13 cellular contexts compared by ENCODE assay signal in genomic region chrX:41526925-41527324, GRCh38.
A peak's percentile ranks its signal among the peaks of the same experiment; 100 is the strongest.
DNase-seq lines count a peak whose midpoint lies in the region; ATAC-seq and TF ChIP-seq lines count a peak whose summit lies in the region.
"Had no signal": no experiment of that assay in that cellular context is flagged by ENCODE, and none has a peak within 500 bp of the region (broad histone marks: within the 10 kb centered on the region; RNA-seq: fewer than 3 reads in every experiment).

No MANE protein-coding gene starts in this region.

- no peak overlapping the region for H3K27ac ChIP-seq in sigmoid colon
- H3K27ac ChIP-seq: neural progenitor cell had no signal

- H3K4me3 ChIP-seq in GM12865 (ENCODE audit: low read depth, low read length) (no peak overlapping the region), choroid plexus epithelial cell (ENCODE audit: low read depth, low read length) (no peak overlapping the region), sigmoid colon (no peak overlapping the region)
- H3K4me3 ChIP-seq: neural progenitor cell had no signal

- H3K4me1 ChIP-seq in sigmoid colon, result no peaks in the 10 kb centered on the region

- DNase-seq in A172 (ENCODE audit: low spot score) (peak; percentile 47), GM12865 (ENCODE audit: low read depth) (peak; percentile 18), NCI-H226 (peak; percentile 9), choroid plexus epithelial cell (ENCODE audit: low read depth) (peak; percentile 24), sigmoid colon (no peak), COLO668 (lab: John Stamatoyannopoulos, UW; ENCODE audit: unreplicated experiment) (no peak)
- DNase-seq: amygdala, C1 segment of cervical spinal cord, NCI-H2081, RPMI8226 had no signal

- ATAC-seq in GM18868 (IDR thresholded peaks at IDR 0.05; ENCODE audit: unreplicated experiment) (no peak), GM19035 (IDR thresholded peaks at IDR 0.05; ENCODE audit: unreplicated experiment) (no peak)

- no peaks in the 10 kb centered on the region for H3K9me3 ChIP-seq in sigmoid colon

- no peak for TF ChIP-seq CTCF in GM12865 (IDR thresholded peaks at IDR 0.05; ENCODE audit: insufficient read depth, low read depth, low read length, missing control alignments)
- TF ChIP-seq CTCF in choroid plexus epithelial cell (conservative IDR thresholded peaks at IDR 0.05; ENCODE audit: low read depth, low read length), result no peak
- TF ChIP-seq CTCF in sigmoid colon (IDR thresholded peaks at IDR 0.05), result no peak

- 91 to 92% methylated on average over 5 of the region's 5 CpGs for WGBS in sigmoid colon, 2 donors

- no peak for TF ChIP-seq POLR2A in sigmoid colon (IDR thresholded peaks at IDR 0.05)

- peaks cover 0 to 22% (median 0%) of the 10 kb centered on the region in 4 donors for H3K36me3 ChIP-seq in sigmoid colon

- no peaks in the 10 kb centered on the region for H3K27me3 ChIP-seq in sigmoid colon
- H3K27me3 ChIP-seq: neural progenitor cell had no signal

- intact Hi-C loops in sigmoid colon (cut with DNase I), result no loop called here

- no peak for TF ChIP-seq EP300 in sigmoid colon (IDR thresholded peaks at IDR 0.05)

Comparison
In these comparisons a context has a peak if more than half of its experiments do, and no peak if none do; other contexts are left out.
1. DNase-seq: peak in A172 (single experiment), GM12865 (single experiment), NCI-H226 (single experiment) and choroid plexus epithelial cell (single experiment); none in sigmoid colon (single experiment) and COLO668 (single experiment).